25 cellular contexts compared by ENCODE assay signal in genomic region chr11:45553401-45553936, GRCh38.
"Had no signal": no experiment of that assay in that cellular context is flagged by ENCODE, and none has a peak within 500 bp of the region (broad histone marks: within the 10 kb centered on the region; RNA-seq: fewer than 3 reads in every experiment).

No MANE protein-coding gene starts in this region.

- H3K36me3 ChIP-seq: brain microvascular endothelial cell, SJCRH30 had no signal

- H3K27ac ChIP-seq: brain microvascular endothelial cell, SJCRH30, SK-N-MC had no signal

- H3K4me3 ChIP-seq: SJCRH30, SK-N-MC had no signal

- H3K4me1 ChIP-seq: SJCRH30 had no signal

- DNase-seq: activated CD4-positive, alpha-beta T cell treated with anti-CD3 and anti-CD28 coated beads, Interleukin-2, amount 10 ng/mL, durations not matched to agents 24 days and 14 days; activated CD4-positive, alpha-beta T cell treated with anti-CD3 and anti-CD28 coated beads, Interleukin-2, amount 50 U/mL, for 4 hours; activated CD8-positive, alpha-beta T cell treated with anti-CD3 and anti-CD28 coated beads for 36 hours; activated effector memory CD4-positive, alpha-beta T cell treated with anti-CD3 and anti-CD28 coated beads, Interleukin-2, amount 50 U/mL, for 16 hours; activated naive CD4-positive, alpha-beta T cell; activated naive CD4-positive, alpha-beta T cell treated with anti-CD3 and anti-CD28 coated beads, Interleukin-2, amount 50 U/mL, for 16 hours; activated naive CD8-positive, alpha-beta T cell treated with anti-CD3 and anti-CD28 coated beads for 36 hours; activated T-cell treated with anti-CD3 and anti-CD28 coated beads, Interleukin-2, amount 50 U/mL, for 1 hour; activated T-cell treated with anti-CD3 and anti-CD28 coated beads, Interleukin-2, amount 50 U/mL, for 72 hours; amniotic stem cell; aorta; brain microvascular endothelial cell; central memory CD4-positive, alpha-beta T cell; Karpas-422; KBM-7; NCI-H1105; NCI-H1417 treated with DMSO at 0.1 percent for 48 hours; NCI-H187 treated with DMSO at 0.1 percent for 48 hours; NCI-H2081; NCI-H226; NCI-H446 treated with DMSO at 0.1 percent for 48 hours; SHP77; SJCRH30; T1000 had no signal

- H3K27me3 ChIP-seq: brain microvascular endothelial cell had no signal

- H3K9me3 ChIP-seq: SJCRH30 had no signal
